In genomic region chr17:60149691-60150582, GRCh38 we compare ENCODE assay signal across 1 cellular context.
A peak's percentile ranks its signal among the peaks of the same experiment; 100 is the strongest.
TF ChIP-seq lines count a peak whose summit lies in the region.

CA4 (plus strand) TSS chr17:60149973; CDS start chr17:60150035, 62 bp downstream.

TF ChIP-seq in GM23338, 12 proteins besides CTCF, POLR2A, EP300 and RAD21 (continued from another document):
- TF ChIP-seq, protein P1, sequence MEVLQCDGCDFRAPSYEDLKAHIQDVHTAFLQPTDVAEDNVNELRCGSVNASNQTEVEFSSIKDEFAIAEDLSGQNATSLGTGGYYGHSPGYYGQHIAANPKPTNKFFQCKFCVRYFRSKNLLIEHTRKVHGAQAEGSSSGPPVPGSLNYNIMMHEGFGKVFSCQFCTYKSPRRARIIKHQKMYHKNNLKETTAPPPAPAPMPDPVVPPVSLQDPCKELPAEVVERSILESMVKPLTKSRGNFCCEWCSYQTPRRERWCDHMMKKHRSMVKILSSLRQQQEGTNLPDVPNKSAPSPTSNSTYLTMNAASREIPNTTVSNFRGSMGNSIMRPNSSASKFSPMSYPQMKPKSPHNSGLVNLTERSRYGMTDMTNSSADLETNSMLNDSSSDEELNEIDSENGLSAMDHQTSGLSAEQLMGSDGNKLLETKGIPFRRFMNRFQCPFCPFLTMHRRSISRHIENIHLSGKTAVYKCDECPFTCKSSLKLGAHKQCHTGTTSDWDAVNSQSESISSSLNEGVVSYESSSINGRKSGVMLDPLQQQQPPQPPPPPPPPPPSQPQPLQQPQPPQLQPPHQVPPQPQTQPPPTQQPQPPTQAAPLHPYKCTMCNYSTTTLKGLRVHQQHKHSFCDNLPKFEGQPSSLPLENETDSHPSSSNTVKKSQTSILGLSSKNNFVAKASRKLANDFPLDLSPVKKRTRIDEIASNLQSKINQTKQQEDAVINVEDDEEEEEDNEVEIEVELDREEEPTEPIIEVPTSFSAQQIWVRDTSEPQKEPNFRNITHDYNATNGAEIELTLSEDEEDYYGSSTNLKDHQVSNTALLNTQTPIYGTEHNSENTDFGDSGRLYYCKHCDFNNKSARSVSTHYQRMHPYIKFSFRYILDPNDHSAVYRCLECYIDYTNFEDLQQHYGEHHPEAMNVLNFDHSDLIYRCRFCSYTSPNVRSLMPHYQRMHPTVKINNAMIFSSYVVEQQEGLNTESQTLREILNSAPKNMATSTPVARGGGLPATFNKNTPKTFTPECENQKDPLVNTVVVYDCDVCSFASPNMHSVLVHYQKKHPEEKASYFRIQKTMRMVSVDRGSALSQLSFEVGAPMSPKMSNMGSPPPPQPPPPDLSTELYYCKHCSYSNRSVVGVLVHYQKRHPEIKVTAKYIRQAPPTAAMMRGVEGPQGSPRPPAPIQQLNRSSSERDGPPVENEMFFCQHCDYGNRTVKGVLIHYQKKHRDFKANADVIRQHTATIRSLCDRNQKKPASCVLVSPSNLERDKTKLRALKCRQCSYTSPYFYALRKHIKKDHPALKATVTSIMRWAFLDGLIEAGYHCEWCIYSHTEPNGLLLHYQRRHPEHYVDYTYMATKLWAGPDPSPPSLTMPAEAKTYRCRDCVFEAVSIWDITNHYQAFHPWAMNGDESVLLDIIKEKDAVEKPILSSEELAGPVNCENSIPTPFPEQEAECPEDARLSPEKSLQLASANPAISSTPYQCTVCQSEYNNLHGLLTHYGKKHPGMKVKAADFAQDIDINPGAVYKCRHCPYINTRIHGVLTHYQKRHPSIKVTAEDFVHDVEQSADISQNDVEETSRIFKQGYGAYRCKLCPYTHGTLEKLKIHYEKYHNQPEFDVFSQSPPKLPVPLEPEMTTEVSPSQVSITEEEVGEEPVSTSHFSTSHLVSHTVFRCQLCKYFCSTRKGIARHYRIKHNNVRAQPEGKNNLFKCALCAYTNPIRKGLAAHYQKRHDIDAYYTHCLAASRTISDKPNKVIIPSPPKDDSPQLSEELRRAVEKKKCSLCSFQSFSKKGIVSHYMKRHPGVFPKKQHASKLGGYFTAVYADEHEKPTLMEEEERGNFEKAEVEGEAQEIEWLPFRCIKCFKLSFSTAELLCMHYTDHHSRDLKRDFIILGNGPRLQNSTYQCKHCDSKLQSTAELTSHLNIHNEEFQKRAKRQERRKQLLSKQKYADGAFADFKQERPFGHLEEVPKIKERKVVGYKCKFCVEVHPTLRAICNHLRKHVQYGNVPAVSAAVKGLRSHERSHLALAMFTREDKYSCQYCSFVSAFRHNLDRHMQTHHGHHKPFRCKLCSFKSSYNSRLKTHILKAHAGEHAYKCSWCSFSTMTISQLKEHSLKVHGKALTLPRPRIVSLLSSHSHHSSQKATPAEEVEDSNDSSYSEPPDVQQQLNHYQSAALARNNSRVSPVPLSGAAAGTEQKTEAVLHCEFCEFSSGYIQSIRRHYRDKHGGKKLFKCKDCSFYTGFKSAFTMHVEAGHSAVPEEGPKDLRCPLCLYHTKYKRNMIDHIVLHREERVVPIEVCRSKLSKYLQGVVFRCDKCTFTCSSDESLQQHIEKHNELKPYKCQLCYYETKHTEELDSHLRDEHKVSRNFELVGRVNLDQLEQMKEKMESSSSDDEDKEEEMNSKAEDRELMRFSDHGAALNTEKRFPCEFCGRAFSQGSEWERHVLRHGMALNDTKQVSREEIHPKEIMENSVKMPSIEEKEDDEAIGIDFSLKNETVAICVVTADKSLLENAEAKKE (CRISPR knock-in tag; IDR thresholded peaks at IDR 0.05): no peak
- peak; percentile 21 for TF ChIP-seq EZH2 (IDR thresholded peaks at IDR 0.05; ENCODE audit: low read depth, unreplicated experiment)
- TF ChIP-seq, protein P2, sequence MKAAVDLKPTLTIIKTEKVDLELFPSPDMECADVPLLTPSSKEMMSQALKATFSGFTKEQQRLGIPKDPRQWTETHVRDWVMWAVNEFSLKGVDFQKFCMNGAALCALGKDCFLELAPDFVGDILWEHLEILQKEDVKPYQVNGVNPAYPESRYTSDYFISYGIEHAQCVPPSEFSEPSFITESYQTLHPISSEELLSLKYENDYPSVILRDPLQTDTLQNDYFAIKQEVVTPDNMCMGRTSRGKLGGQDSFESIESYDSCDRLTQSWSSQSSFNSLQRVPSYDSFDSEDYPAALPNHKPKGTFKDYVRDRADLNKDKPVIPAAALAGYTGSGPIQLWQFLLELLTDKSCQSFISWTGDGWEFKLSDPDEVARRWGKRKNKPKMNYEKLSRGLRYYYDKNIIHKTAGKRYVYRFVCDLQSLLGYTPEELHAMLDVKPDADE (IDR thresholded peaks at IDR 0.05): no peak
